1 cellular context compared by ENCODE assay signal in genomic region chr1:184049836-184050468, GRCh38.
TF ChIP-seq lines count a peak whose summit lies in the region.

No MANE protein-coding gene starts in this region.

TF ChIP-seq in K562, 482 proteins besides CTCF, POLR2A, EP300 and RAD21:
- TF ChIP-seq BRD9 (IDR thresholded peaks at IDR 0.05; ENCODE audit: low read depth, partially characterized antibody) (peak; percentile 84), POLR2H (tag; IDR thresholded peaks at IDR 0.05; ENCODE audit: low read depth) (peak; percentile 11; the same call in 1 of the 2 replicates), L3MBTL2 (IDR thresholded peaks at IDR 0.05) (no peak), SREBF1 (IDR thresholded peaks at IDR 0.05; ENCODE audit: borderline replicate concordance, low read depth, low read length) (no peak)
- TF ChIP-seq, protein P1, sequence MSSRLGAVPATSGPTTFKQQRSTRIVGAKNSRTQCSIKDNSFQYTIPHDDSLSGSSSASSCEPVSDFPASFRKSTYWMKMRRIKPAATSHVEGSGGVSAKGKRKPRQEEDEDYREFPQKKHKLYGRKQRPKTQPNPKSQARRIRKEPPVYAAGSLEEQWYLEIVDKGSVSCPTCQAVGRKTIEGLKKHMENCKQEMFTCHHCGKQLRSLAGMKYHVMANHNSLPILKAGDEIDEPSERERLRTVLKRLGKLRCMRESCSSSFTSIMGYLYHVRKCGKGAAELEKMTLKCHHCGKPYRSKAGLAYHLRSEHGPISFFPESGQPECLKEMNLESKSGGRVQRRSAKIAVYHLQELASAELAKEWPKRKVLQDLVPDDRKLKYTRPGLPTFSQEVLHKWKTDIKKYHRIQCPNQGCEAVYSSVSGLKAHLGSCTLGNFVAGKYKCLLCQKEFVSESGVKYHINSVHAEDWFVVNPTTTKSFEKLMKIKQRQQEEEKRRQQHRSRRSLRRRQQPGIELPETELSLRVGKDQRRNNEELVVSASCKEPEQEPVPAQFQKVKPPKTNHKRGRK (tag; IDR thresholded peaks at IDR 0.05), result peak; percentile 91
